In the genomic region with DNA sequence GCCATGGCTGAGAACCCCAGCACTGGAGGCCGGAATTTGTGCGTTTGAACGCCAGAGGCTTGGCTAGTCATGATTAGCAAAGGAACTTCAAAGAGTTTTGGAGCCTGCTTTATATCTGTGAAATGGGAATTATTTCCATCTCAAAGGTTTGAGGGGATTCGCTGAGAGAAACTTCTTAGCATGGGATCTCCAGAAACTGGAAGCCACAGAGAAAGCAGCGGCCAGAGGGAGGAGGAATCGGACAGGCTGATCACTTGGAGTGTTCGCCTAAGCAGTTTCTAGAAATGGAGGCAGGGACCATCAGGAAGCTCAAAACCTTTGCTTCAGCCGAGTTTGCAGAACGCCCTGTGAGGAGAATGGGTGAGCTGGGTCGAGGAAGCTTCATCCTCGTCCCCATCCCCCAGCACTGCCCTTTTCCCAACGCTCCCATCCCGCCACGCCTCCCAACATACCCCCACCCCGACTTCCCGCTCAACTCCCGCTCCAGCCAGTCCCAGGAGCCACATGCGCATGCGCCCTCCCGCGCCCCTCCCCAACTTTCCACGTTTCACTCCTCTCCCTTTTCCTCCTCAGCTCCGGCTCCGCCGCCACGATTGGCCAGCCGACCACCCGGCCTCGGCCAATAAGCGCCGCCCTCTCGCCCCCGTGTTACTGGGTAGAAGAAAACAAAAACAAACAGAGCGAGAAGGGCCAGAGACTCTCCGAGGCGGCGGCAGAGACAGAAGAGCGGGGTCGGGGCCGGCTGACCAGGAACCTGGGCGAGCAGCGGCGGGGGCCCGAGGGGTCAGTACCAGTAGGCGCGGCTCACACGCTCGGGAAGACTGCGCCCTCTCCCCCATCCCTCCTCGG, we compare ENCODE assay signal across 8 cellular contexts. TPM values are rescaled to one million over a fixed set of nuclear protein-coding genes. Genes with fewer than 3 reads are reported as not detected.
DNase-seq lines count a peak whose midpoint lies in the region; ATAC-seq and TF ChIP-seq lines count a peak whose summit lies in the region.

A gene (plus strand): TSS at position 693 of the 849 bp plus-strand sequence. CDS start 4,100 bp downstream, outside the sequence.

- WGBS in esophagus muscularis mucosa = 3% methylated on average over 49 of the region's 50 CpGs

- intact Hi-C loops in esophagus muscularis mucosa (cut with DNase I) = loop anchor here (5.0 kb wide), 3 partner anchors 44 to 69 kb away; a partner anchor contains a TSS

- no peaks in the 10 kb centered on the region for H3K9me3 ChIP-seq in Peyer's patch
- H3K9me3 ChIP-seq in esophagus muscularis mucosa = no peaks in the 10 kb centered on the region

- H2AFZ ChIP-seq in KMS-11 (ENCODE audit: low read depth) = peak within 1 kb of the TSS; percentile 63

- H3K4me3 ChIP-seq in KMS-11 (IDR thresholded peaks at IDR 0.05; ENCODE audit: insufficient read depth, low read depth, low read length) = no peak within 1 kb of the TSS
- H3K4me3 ChIP-seq in Peyer's patch = peak within 1 kb of the TSS; percentile 74 to 98 (median 82)
- peak within 1 kb of the TSS; percentile 96 to 100 (median 99) for H3K4me3 ChIP-seq in esophagus muscularis mucosa

- peak within 1 kb of the TSS; percentile 67 for H3K27ac ChIP-seq in KMS-11
- H3K27ac ChIP-seq in Peyer's patch = peak within 1 kb of the TSS; percentile 96 to 99 (median 98)
- H3K27ac ChIP-seq in esophagus muscularis mucosa (replicated peaks in 1 of 4) = peak within 1 kb of the TSS; percentile 97 to 100 (median 99)

- no peaks in the 10 kb centered on the region for H3K27me3 ChIP-seq in KMS-11 (ENCODE audit: insufficient read depth, low read depth)
- H3K27me3 ChIP-seq in Peyer's patch = no peaks in the 10 kb centered on the region
- no peaks in the 10 kb centered on the region for H3K27me3 ChIP-seq in esophagus muscularis mucosa

- no peaks in the 10 kb centered on the region for H3K36me3 ChIP-seq in KMS-11 (ENCODE audit: insufficient read depth)
- H3K36me3 ChIP-seq in Peyer's patch = peaks cover 0 to 9% (median 0%) of the 10 kb centered on the region in 3 donors
- H3K36me3 ChIP-seq in esophagus muscularis mucosa = peaks cover 0 to 1% (median 0%) of the 10 kb centered on the region in 4 donors

- H4K20me1 ChIP-seq in KMS-11 (ENCODE audit: insufficient read depth) = no peaks in the 10 kb centered on the region

- ATAC-seq in GM21737 (IDR thresholded peaks at IDR 0.05; ENCODE audit: unreplicated experiment) = peak; percentile 64

- TF ChIP-seq EP300 in esophagus muscularis mucosa (IDR thresholded peaks at IDR 0.05) = no peak

- H3K9ac ChIP-seq in KMS-11 = peak within 1 kb of the TSS; percentile 87

- H3K4me1 ChIP-seq in KMS-11 (ENCODE audit: low read depth, poor library complexity, severe bottlenecking) (peaks cover 26% of the 10 kb centered on the region), Peyer's patch (peaks cover 0 to 37% (median 30%) of the 10 kb centered on the region in 4 donors), esophagus muscularis mucosa (peaks cover 15 to 41% (median 38%) of the 10 kb centered on the region in 4 donors)

- peak within 1 kb of the TSS; percentile 92 for H3K4me2 ChIP-seq in KMS-11

- TF ChIP-seq POLR2A in Peyer's patch (IDR thresholded peaks at IDR 0.05) (peak; percentile 93 to 97), esophagus muscularis mucosa (IDR thresholded peaks at IDR 0.05; ENCODE audit: low read depth) (peak; percentile 70)

- TF ChIP-seq CTCF in KMS-11 (conservative IDR thresholded peaks at IDR 0.05; ENCODE audit: low read depth, low read length) = no peak
- TF ChIP-seq CTCF in Peyer's patch (IDR thresholded peaks at IDR 0.05) = no peak
- no peak for TF ChIP-seq CTCF in esophagus muscularis mucosa (IDR thresholded peaks at IDR 0.05)

- DNase-seq in DMS53 treated with DMSO at 0.1 percent for 48 hours (lab: John Stamatoyannopoulos, UW; ENCODE audit: unreplicated experiment) (peak; percentile 94), Peyer's patch (peak; percentile 99 to 100 (median 99)), activated T-helper 1 cell treated with Interleukin-2 at 50 U/mL for 16 hours (ENCODE audit: low read depth) (peak; percentile 88), esophagus muscularis mucosa (ENCODE audit: extremely low spot score) (peak; percentile 100), myocyte (ENCODE audit: low read depth) (peak; percentile 99)
- peak; percentile 87 to 97 for DNase-seq in stimulated activated CD8-positive, alpha-beta memory T cell treated with anti-CD3 and anti-CD28 coated beads, Interleukin-7, amount 100 ng/mL, for 48 hours (ENCODE audit: extremely low read depth in 1 of 2, low read depth in 1 of 2)

- H3K79me2 ChIP-seq in KMS-11 (ENCODE audit: insufficient read depth, low read depth) = peaks cover 12% of the 10 kb centered on the region; the same call in 1 of the 2 replicates

RNA-seq across cellular contexts. Expression of the gene that starts here (rescaled TPM):
- total RNA-seq in Peyer's patch (100 to 1,000 TPM; 301 to 538 (median 330) TPM), esophagus muscularis mucosa (10 to 100 TPM; 65.6 to 97.7 (median 78.3) TPM), myocyte (36.2 and 37.0 TPM in 2 replicates)
- 112 TPM for polyA plus RNA-seq in myocyte (2012)
